In genomic region chr2:113915067-113915819, GRCh38 we compare ENCODE assay signal across 27 cellular contexts. TPM values are rescaled to one million over a fixed set of nuclear protein-coding genes. Genes with fewer than 3 reads are reported as not detected.
DNase-seq lines count a peak whose midpoint lies in the region; ATAC-seq and TF ChIP-seq lines count a peak whose summit lies in the region.
"Had no signal": no experiment of that assay in that cellular context is flagged by ENCODE, and none has a peak within 500 bp of the region (broad histone marks: within the 10 kb centered on the region; RNA-seq: fewer than 3 reads in every experiment).

No MANE protein-coding gene starts in this region.

- TF ChIP-seq CTCF in psoas muscle (IDR thresholded peaks at IDR 0.05) = no peak

- peaks cover 17% of the 10 kb centered on the region for H3K36me3 ChIP-seq in CD8-positive, alpha-beta memory T cell (ENCODE audit: insufficient read depth, low read length)
- H3K36me3 ChIP-seq in psoas muscle (ENCODE audit: insufficient read depth in 1 of 2, low read depth in 1 of 2) = peaks cover 0 to 68% of the 10 kb centered on the region in 2 donors
- H3K36me3 ChIP-seq: BE2C had no signal

- no peak overlapping the region for H3K27ac ChIP-seq in CD8-positive, alpha-beta memory T cell (ENCODE audit: low read depth, low read length)
- no peak overlapping the region for H3K27ac ChIP-seq in psoas muscle
- H3K27ac ChIP-seq: gastrocnemius medialis, PC-9, transverse colon had no signal

- H3K4me3 Mint-ChIP-seq in activated naive CD4-positive, alpha-beta T cell treated with anti-CD3 and anti-CD28 coated beads for 36 hours = no peak overlapping the region
- peak overlapping the region in 1 of 7 donors; percentile 20 for H3K4me3 Mint-ChIP-seq in CD8-positive, alpha-beta memory T cell
- no peak overlapping the region for H3K4me3 Mint-ChIP-seq in activated naive CD8-positive, alpha-beta T cell treated with anti-CD3 and anti-CD28 coated beads for 36 hours
- peak overlapping the region in 2 of 10 donors; percentile 1 to 12 for H3K4me3 Mint-ChIP-seq in naive thymus-derived CD8-positive, alpha-beta T cell
- H3K4me3 Mint-ChIP-seq: activated T-helper 1 cell treated with anti-CD3 and anti-CD28 coated beads, Interleukin-12 subunit alpha, Interleukin-12 subunit beta, Interleukin-2, Interleukin-4 antibody, amounts not matched to agents 30 ng/mL and 10 ng/mL and 1 ng/mL, durations not matched to agents 14 hours and 24 hours and 36 hours had no signal

- CTCF ChIA-PET in activated naive CD4-positive, alpha-beta T cell treated with anti-CD3 and anti-CD28 coated beads for 36 hours (lab: Charles Lee) = no interaction called here
- CTCF ChIA-PET in CD8-positive, alpha-beta memory T cell (lab: Charles Lee) = no interaction called here

- intact Hi-C loops in activated naive CD4-positive, alpha-beta T cell treated with anti-CD3 and anti-CD28 coated beads for 36 hours (cut with micrococcal nuclease) = no loop called here
- intact Hi-C loops in psoas muscle (cut with DNase I) = no loop called here

- 84 to 92% (median 90%) methylated on average over 10 of the region's 10 CpGs for WGBS in psoas muscle, 3 donors

- no peaks in the 10 kb centered on the region for H3K9me3 Mint-ChIP-seq in activated naive CD4-positive, alpha-beta T cell treated with anti-CD3 and anti-CD28 coated beads for 36 hours
- H3K9me3 Mint-ChIP-seq in CD8-positive, alpha-beta memory T cell = no peaks in the 10 kb centered on the region
- peaks cover 2% of the 10 kb centered on the region for H3K9me3 Mint-ChIP-seq in activated naive CD8-positive, alpha-beta T cell treated with anti-CD3 and anti-CD28 coated beads for 36 hours
- no peaks in the 10 kb centered on the region for H3K9me3 Mint-ChIP-seq in naive thymus-derived CD8-positive, alpha-beta T cell
- H3K9me3 Mint-ChIP-seq: activated T-helper 1 cell treated with anti-CD3 and anti-CD28 coated beads, Interleukin-12 subunit alpha, Interleukin-12 subunit beta, Interleukin-2, Interleukin-4 antibody, amounts not matched to agents 30 ng/mL and 10 ng/mL and 1 ng/mL, durations not matched to agents 14 hours and 24 hours and 36 hours had no signal

- H3K4me1 Mint-ChIP-seq in activated naive CD4-positive, alpha-beta T cell treated with anti-CD3 and anti-CD28 coated beads for 36 hours (ENCODE audit: low read depth) = peaks cover 59% of the 10 kb centered on the region
- H3K4me1 Mint-ChIP-seq in CD8-positive, alpha-beta memory T cell = peaks cover 63 to 84% (median 72%) of the 10 kb centered on the region in 3 donors
- peaks cover 54% of the 10 kb centered on the region for H3K4me1 Mint-ChIP-seq in activated naive CD8-positive, alpha-beta T cell treated with anti-CD3 and anti-CD28 coated beads for 36 hours
- peaks cover 25 to 78% (median 61%) of the 10 kb centered on the region in 4 donors for H3K4me1 Mint-ChIP-seq in naive thymus-derived CD8-positive, alpha-beta T cell

- H3K27me3 ChIP-seq in CD8-positive, alpha-beta memory T cell (ENCODE audit: insufficient read depth, low read length, poor library complexity, severe bottlenecking) = no peaks in the 10 kb centered on the region
- no peaks in the 10 kb centered on the region for H3K27me3 ChIP-seq in psoas muscle (ENCODE audit: insufficient read depth in 3 of 3, low read length in 2 of 3)
- H3K27me3 ChIP-seq: BE2C, gastrocnemius medialis, transverse colon had no signal

- H3K4me3 ChIP-seq in CD8-positive, alpha-beta memory T cell (ENCODE audit: low read length) = no peak overlapping the region
- H3K4me3 ChIP-seq in psoas muscle = no peak overlapping the region
- H3K4me3 ChIP-seq: gastrocnemius medialis, PC-9, smooth muscle cell, transverse colon had no signal

- no peaks in the 10 kb centered on the region for H3K9me3 ChIP-seq in CD8-positive, alpha-beta memory T cell (ENCODE audit: low read length)
- H3K9me3 ChIP-seq in psoas muscle = no peaks in the 10 kb centered on the region
- H3K9me3 ChIP-seq: BE2C, gastrocnemius medialis, transverse colon had no signal

- no peak for DNase-seq in activated naive CD4-positive, alpha-beta T cell treated with anti-CD3 and anti-CD28 coated beads for 36 hours
- DNase-seq in activated naive CD4-positive, alpha-beta T cell treated with Interleukin-2 at 50 U/mL for 16 hours = no peak
- DNase-seq in CD8-positive, alpha-beta memory T cell = no peak
- no peak for DNase-seq in activated naive CD8-positive, alpha-beta T cell treated with anti-CD3 and anti-CD28 coated beads for 36 hours
- no peak for DNase-seq in naive thymus-derived CD8-positive, alpha-beta T cell
- DNase-seq in psoas muscle (no peak), EL (no peak)
- DNase-seq: BE2C; central memory CD4-positive, alpha-beta T cell; dermis blood vessel endothelial cell; DMS79 treated with DMSO at 0.1 percent for 48 hours; gastrocnemius medialis; hippocampal formation; mesenchymal stem cell; NCI-H1092 treated with DMSO at 0.1 percent for 48 hours; NCI-H187; NCI-H2171 treated with DMSO at 0.1 percent for 48 hours; NCI-H524 treated with DMSO at 0.1 percent for 48 hours; NK-92 treated with Interleukin-12 subunit alpha and Interleukin-12 subunit beta, amount 100 ng/mL, for 24 hours; PC-9; stimulated activated CD4-positive, alpha-beta T cell treated with anti-CD3 and anti-CD28 coated beads, Interleukin-1b, Interleukin-23, amount 100 ng/mL, for 48 hours; transverse colon had no signal

- ATAC-seq in naive thymus-derived CD8-positive, alpha-beta T cell = no peak
- ATAC-seq in HG03521 (IDR thresholded peaks at IDR 0.05; ENCODE audit: unreplicated experiment) (no peak), psoas muscle (no peak)
- ATAC-seq: gastrocnemius medialis, left lobe of liver, Right ventricle myocardium inferior had no signal

- H3K4me1 ChIP-seq in CD8-positive, alpha-beta memory T cell (ENCODE audit: insufficient read depth, low read length) = peaks cover 39% of the 10 kb centered on the region
- peaks cover 8% of the 10 kb centered on the region for H3K4me1 ChIP-seq in psoas muscle
- H3K4me1 ChIP-seq: BE2C had no signal

- H3K27ac Mint-ChIP-seq in activated naive CD4-positive, alpha-beta T cell treated with anti-CD3 and anti-CD28 coated beads for 36 hours = peak overlapping the region; percentile 4
- H3K27ac Mint-ChIP-seq in CD8-positive, alpha-beta memory T cell = peak overlapping the region in 6 of 8 donors; percentile 22 to 80 (median 60)
- H3K27ac Mint-ChIP-seq in activated naive CD8-positive, alpha-beta T cell treated with anti-CD3 and anti-CD28 coated beads for 36 hours = peak overlapping the region; percentile 11
- peak overlapping the region in 8 of 10 donors; percentile 3 to 82 (median 49) for H3K27ac Mint-ChIP-seq in naive thymus-derived CD8-positive, alpha-beta T cell
- H3K27ac Mint-ChIP-seq: activated T-helper 1 cell treated with anti-CD3 and anti-CD28 coated beads, Interleukin-12 subunit alpha, Interleukin-12 subunit beta, Interleukin-2, Interleukin-4 antibody, amounts not matched to agents 30 ng/mL and 10 ng/mL and 1 ng/mL, durations not matched to agents 14 hours and 24 hours and 36 hours had no signal

- POLR2A ChIA-PET in CD8-positive, alpha-beta memory T cell (lab: Charles Lee) = no interaction called here
- POLR2A ChIA-PET in naive thymus-derived CD8-positive, alpha-beta T cell (lab: Charles Lee) = no interaction called here

- H3K36me3 Mint-ChIP-seq in activated naive CD4-positive, alpha-beta T cell treated with anti-CD3 and anti-CD28 coated beads for 36 hours (ENCODE audit: low read depth) = peaks cover 49% of the 10 kb centered on the region
- H3K36me3 Mint-ChIP-seq in CD8-positive, alpha-beta memory T cell = peaks cover 4 to 59% (median 15%) of the 10 kb centered on the region in 3 donors
- H3K36me3 Mint-ChIP-seq in activated naive CD8-positive, alpha-beta T cell treated with anti-CD3 and anti-CD28 coated beads for 36 hours = peaks cover 59% of the 10 kb centered on the region
- peaks cover 0 to 73% (median 20%) of the 10 kb centered on the region in 3 donors for H3K36me3 Mint-ChIP-seq in naive thymus-derived CD8-positive, alpha-beta T cell

- H3K27me3 Mint-ChIP-seq in activated naive CD4-positive, alpha-beta T cell treated with anti-CD3 and anti-CD28 coated beads for 36 hours (ENCODE audit: low read depth) = no peaks in the 10 kb centered on the region
- H3K27me3 Mint-ChIP-seq in CD8-positive, alpha-beta memory T cell = no peaks in the 10 kb centered on the region
- no peaks in the 10 kb centered on the region for H3K27me3 Mint-ChIP-seq in activated naive CD8-positive, alpha-beta T cell treated with anti-CD3 and anti-CD28 coated beads for 36 hours
- H3K27me3 Mint-ChIP-seq in naive thymus-derived CD8-positive, alpha-beta T cell = no peaks in the 10 kb centered on the region

RNA-seq across cellular contexts. Expression of gene ACTR3, which starts 25.4 kb away (rescaled TPM):
- total RNA-seq in activated naive CD4-positive, alpha-beta T cell treated with anti-CD3 and anti-CD28 coated beads for 36 hours = 100 to 1,000 TPM; 516 to 536 TPM
- total RNA-seq in CD8-positive, alpha-beta memory T cell = 100 to 1,000 TPM; 512 to 532 TPM
- polyA plus RNA-seq in CD8-positive, alpha-beta memory T cell = 478 TPM
- total RNA-seq in activated naive CD8-positive, alpha-beta T cell treated with anti-CD3 and anti-CD28 coated beads for 36 hours = 100 to 1,000 TPM; 480 to 482 TPM
- total RNA-seq in naive thymus-derived CD8-positive, alpha-beta T cell = 100 to 1,000 TPM; 228 to 231 TPM
- polyA plus RNA-seq in naive thymus-derived CD8-positive, alpha-beta T cell = 100 to 1,000 TPM; 390 to 476 (median 471) TPM
- total RNA-seq in psoas muscle = 100 to 1,000 TPM in 1 of 4 donors, 10 to 100 TPM in 3; 55.5 to 113 (median 88.2) TPM
- 100 to 1,000 TPM in 1 of 3 donors, 10 to 100 TPM in 2; 34.3 to 104 (median 79.7) TPM for polyA plus RNA-seq in psoas muscle

Comparison
In these comparisons a context has a peak if more than half of its experiments do, and no peak if none do; other contexts are left out.
1. H3K27ac Mint-ChIP-seq: peak in every context shown above with its lines; median percentile 60 in CD8-positive, alpha-beta memory T cell; 49 in naive thymus-derived CD8-positive, alpha-beta T cell; 11 in activated naive CD8-positive, alpha-beta T cell treated with anti-CD3 and anti-CD28 coated beads for 36 hours; 4 in activated naive CD4-positive, alpha-beta T cell treated with anti-CD3 and anti-CD28 coated beads for 36 hours.